In the genomic region with DNA sequence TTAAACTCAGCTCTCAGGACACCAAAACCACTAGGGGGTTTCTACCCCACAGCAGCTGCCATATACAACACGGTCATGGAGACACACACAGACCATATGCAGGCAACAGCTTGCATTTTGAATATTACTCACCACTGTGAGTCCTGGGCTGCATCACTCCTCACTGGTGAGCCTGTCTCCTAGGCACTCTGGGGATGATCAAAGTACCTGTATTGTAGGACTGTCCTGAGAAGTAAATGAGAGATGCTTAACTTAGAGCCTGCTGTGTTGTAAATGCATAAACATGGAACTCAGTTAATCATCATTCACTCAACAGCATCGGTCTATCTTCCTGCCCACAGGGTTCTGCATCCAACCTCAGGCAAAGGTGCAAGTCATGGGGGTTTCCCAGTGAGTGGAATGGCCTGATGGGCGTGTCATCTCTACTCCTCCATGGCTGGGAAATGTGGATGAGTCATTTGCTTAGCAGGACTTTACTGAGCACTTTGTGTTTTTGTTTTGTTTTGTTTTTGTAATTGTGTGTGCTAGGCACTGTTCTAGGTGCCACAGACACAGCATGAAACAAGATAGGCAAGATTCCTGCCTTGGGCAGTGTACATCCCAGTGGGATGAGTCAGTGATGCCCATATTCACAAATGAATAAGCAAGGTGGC, we compare ENCODE assay signal across 8 cellular contexts.
A peak's percentile ranks its signal among the peaks of the same experiment; 100 is the strongest.
DNase-seq lines count a peak whose midpoint lies in the region; ATAC-seq and TF ChIP-seq lines count a peak whose summit lies in the region.

No MANE protein-coding gene starts in this region.

- peak; percentile 86 for ATAC-seq in HG02870 (IDR thresholded peaks at IDR 0.05; ENCODE audit: unreplicated experiment)

- H3K4me3 ChIP-seq in kidney epithelial cell (ENCODE audit: low read depth, low read length) = no peak overlapping the region

- H3K36me3 Mint-ChIP-seq in T-helper 1 cell treated with Interleukin-12 subunit alpha and Interleukin-12 subunit beta and Interleukin-4 antibody, amounts not matched to agents 30 μg/mL and 1 μg/mL, for 36 hours (ENCODE audit: low read depth) = no peaks in the 10 kb centered on the region

- H3K27me3 Mint-ChIP-seq in T-helper 1 cell treated with Interleukin-12 subunit alpha and Interleukin-12 subunit beta and Interleukin-4 antibody, amounts not matched to agents 30 μg/mL and 1 μg/mL, for 36 hours (ENCODE audit: low read depth) = peaks cover 9% of the 10 kb centered on the region

- no peaks in the 10 kb centered on the region for H3K36me3 ChIP-seq in kidney epithelial cell (ENCODE audit: control insufficient read depth, insufficient read depth, low read length)

- H3K27ac Mint-ChIP-seq in T-helper 1 cell treated with Interleukin-12 subunit alpha and Interleukin-12 subunit beta and Interleukin-4 antibody, amounts not matched to agents 30 μg/mL and 1 μg/mL, for 36 hours = peak overlapping the region; percentile 70

- no peaks in the 10 kb centered on the region for H3K27me3 ChIP-seq in kidney epithelial cell (ENCODE audit: control insufficient read depth, insufficient read depth, low read length)

- DNase-seq in activated CD4-positive, alpha-beta T cell treated with anti-CD3 and anti-CD28 coated beads for 4 hours = peak; percentile 3 to 9
- no peak for DNase-seq in activated CD4-positive, alpha-beta T cell treated with anti-CD3 and anti-CD28 coated beads, Interleukin-2, amount 50 U/mL, for 1 hour
- peak; percentile 97 for DNase-seq in kidney epithelial cell (ENCODE audit: low read depth)
- DNase-seq in C1 segment of cervical spinal cord (lab: John Stamatoyannopoulos, UW) = no peak
- no peak for DNase-seq in Ammon's horn (ENCODE audit: low spot score)
- DNase-seq in NCI-H146 treated with DMSO at 0.1 percent for 48 hours (lab: John Stamatoyannopoulos, UW; ENCODE audit: unreplicated experiment) = no peak

- H3K4me3 Mint-ChIP-seq in T-helper 1 cell treated with Interleukin-12 subunit alpha and Interleukin-12 subunit beta and Interleukin-4 antibody, amounts not matched to agents 30 μg/mL and 1 μg/mL, for 36 hours = peak overlapping the region; percentile 37

- no peak for TF ChIP-seq CTCF in kidney epithelial cell (IDR thresholded peaks at IDR 0.05; ENCODE audit: insufficient read depth, low read length, poor library complexity, severe bottlenecking)

- H3K9me3 Mint-ChIP-seq in T-helper 1 cell treated with Interleukin-12 subunit alpha and Interleukin-12 subunit beta and Interleukin-4 antibody, amounts not matched to agents 30 μg/mL and 1 μg/mL, for 36 hours = no peaks in the 10 kb centered on the region

- H3K4me1 Mint-ChIP-seq in T-helper 1 cell treated with Interleukin-12 subunit alpha and Interleukin-12 subunit beta and Interleukin-4 antibody, amounts not matched to agents 30 μg/mL and 1 μg/mL, for 36 hours (ENCODE audit: low read depth) = peaks cover 15% of the 10 kb centered on the region

Comparison
In these comparisons a context has a peak if more than half of its experiments do, and no peak if none do; other contexts are left out.
1. DNase-seq: peak in activated CD4-positive, alpha-beta T cell treated with anti-CD3 and anti-CD28 coated beads for 4 hours (2 of 2) and kidney epithelial cell (single experiment); none in activated CD4-positive, alpha-beta T cell treated with anti-CD3 and anti-CD28 coated beads, Interleukin-2, amount 50 U/mL, for 1 hour (single experiment), C1 segment of cervical spinal cord (0 of 14), Ammon's horn (single experiment) and NCI-H146 treated with DMSO at 0.1 percent for 48 hours (single experiment).